Comparison of ENCODE assay signal across 14 cellular contexts in genomic region chr1:175174702-175175102, GRCh38.
DNase-seq lines count a peak whose midpoint lies in the region; ATAC-seq and TF ChIP-seq lines count a peak whose summit lies in the region.
"Had no signal": no experiment of that assay in that cellular context is flagged by ENCODE, and none has a peak within 500 bp of the region (broad histone marks: within the 10 kb centered on the region; RNA-seq: fewer than 3 reads in every experiment).

No MANE protein-coding gene starts in this region.

- no peak for TF ChIP-seq CTCF in WERI-Rb-1 (IDR thresholded peaks at IDR 0.05; ENCODE audit: low read depth, low read length)

- H3K9me3 ChIP-seq in WERI-Rb-1 (ENCODE audit: severe bottlenecking) = no peaks in the 10 kb centered on the region
- H3K9me3 ChIP-seq: gastrocnemius medialis, left ventricle myocardium inferior, Peyer's patch had no signal

- no peaks in the 10 kb centered on the region for H3K27me3 ChIP-seq in WERI-Rb-1 (ENCODE audit: insufficient read depth, low read depth, severe bottlenecking)
- H3K27me3 ChIP-seq: gastrocnemius medialis, Peyer's patch had no signal

- no peak overlapping the region for H3K4me3 ChIP-seq in WERI-Rb-1 (ENCODE audit: low read depth, low read length)
- H3K4me3 ChIP-seq: gastrocnemius medialis, left ventricle myocardium inferior, Peyer's patch had no signal

- DNase-seq in WERI-Rb-1 (no peak), foreskin melanocyte (no peak), retina (no peak), COR-L47 (lab: John Stamatoyannopoulos, UW) (no peak)
- no peak for DNase-seq in activated effector memory CD4-positive, alpha-beta T cell treated with anti-CD3 and anti-CD28 coated beads, Interleukin-2, amount 50 U/mL, for 16 hours
- DNase-seq: activated gamma-delta T cell treated with Interleukin-2 at 50 U/mL for 16 hours; CD8-positive, alpha-beta T cell; gastrocnemius medialis; left ventricle myocardium inferior; NCI-H187; Peyer's patch had no signal

- H3K36me3 ChIP-seq in WERI-Rb-1 = no peaks in the 10 kb centered on the region

- 0 out of 2 replicates have a peak overlapping the region, but pooled peaks have one; percentile 10 for H3K27ac ChIP-seq in WERI-Rb-1
- H3K27ac ChIP-seq: gastrocnemius medialis, left ventricle myocardium inferior, Peyer's patch had no signal

- ATAC-seq in GM18502 (IDR thresholded peaks at IDR 0.05; ENCODE audit: poor library complexity, unreplicated experiment) (peak; percentile 78), GM21360 (IDR thresholded peaks at IDR 0.05; ENCODE audit: unreplicated experiment) (peak; percentile 86), HG03097 (IDR thresholded peaks at IDR 0.05; ENCODE audit: low FRiP score, unreplicated experiment) (peak; percentile 72)
- ATAC-seq: CD8-positive, alpha-beta T cell; gastrocnemius medialis had no signal
